In the genomic region with DNA sequence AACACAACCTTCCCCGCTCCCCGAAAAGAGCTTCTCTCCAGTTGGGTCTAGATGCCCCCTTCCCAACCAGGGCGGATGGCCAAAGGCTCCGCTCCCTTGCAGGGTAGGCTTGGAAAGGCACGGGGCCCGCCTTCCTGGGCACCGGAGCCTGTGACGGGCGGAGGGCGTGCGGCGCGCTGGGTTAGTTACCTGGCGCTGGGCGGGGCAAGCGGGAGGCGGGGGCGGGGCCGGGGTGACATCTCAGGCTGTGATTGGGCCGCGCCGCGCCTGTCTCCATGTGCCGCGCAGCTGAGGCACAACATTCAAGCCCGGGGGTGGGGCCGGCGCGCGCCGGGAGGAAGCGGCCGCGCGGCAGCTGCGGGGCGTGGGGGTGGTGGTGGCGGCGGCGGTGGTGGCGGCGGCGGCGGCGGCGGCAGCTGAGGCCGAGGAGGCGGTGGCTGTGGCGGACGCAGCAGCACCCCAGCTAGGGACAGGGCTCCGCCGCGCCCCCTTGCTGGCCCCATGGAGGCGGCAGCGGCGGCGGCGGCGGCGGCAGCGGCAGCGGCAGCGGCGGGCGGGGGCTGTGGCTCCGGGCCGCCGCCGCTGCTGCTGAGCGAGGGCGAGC, we compare ENCODE assay signal across 8 cellular contexts. TPM values are rescaled to one million over a fixed set of nuclear protein-coding genes. Genes with fewer than 3 reads are reported as not detected.
A peak's percentile ranks its signal among the peaks of the same experiment; 100 is the strongest.
DNase-seq lines count a peak whose midpoint lies in the region; ATAC-seq and TF ChIP-seq lines count a peak whose summit lies in the region.

REPS2 (plus strand) TSS at position 298 of the 604 bp plus-strand sequence; CDS start at position 502, 204 bp downstream.

- H3K27ac Mint-ChIP-seq in activated CD4-positive, alpha-beta memory T cell treated with anti-CD3 and anti-CD28 coated beads for 36 hours, result no peak within 1 kb of the TSS

- peak in 1 of 56 donors; percentile 16 for TF ChIP-seq CTCF in dorsolateral prefrontal cortex (IDR thresholded peaks at IDR 0.05 in 54 of 56, conservative IDR thresholded peaks at IDR 0.05 in 2 of 56; ENCODE audit: low read depth in 1 of 56, partially characterized antibody in 56 of 56)
- TF ChIP-seq CTCF in lower leg skin (IDR thresholded peaks at IDR 0.05), result no peak

- WGBS in lower leg skin, 2 donors, result 31% methylated on average over 27 of the region's 71 CpGs; no CpG with 5 or more reads in 1 of the 2 donors

- H3K4me3 ChIP-seq in dorsolateral prefrontal cortex (peak within 1 kb of the TSS; percentile 34 to 78 (median 65)), lower leg skin (ENCODE audit: low read depth, poor library complexity, severe bottlenecking) (no peak within 1 kb of the TSS)

- ATAC-seq in HG03378 (IDR thresholded peaks at IDR 0.05; ENCODE audit: unreplicated experiment), result peak; percentile 74

- DNase-seq in AML-193 (lab: John Stamatoyannopoulos, UW) (peak; percentile 27 to 38), GM19240 (ENCODE audit: insufficient read length, low spot score) (peak; percentile 64), NCI-H69 (lab: John Stamatoyannopoulos, UW) (peak; percentile 95), dorsolateral prefrontal cortex (peak; percentile 73 to 90 (median 84)), lower leg skin (ENCODE audit: low spot score in 2 of 2) (peak; percentile 72 to 94)
- DNase-seq in activated CD4-positive, alpha-beta memory T cell treated with anti-CD3 and anti-CD28 coated beads for 36 hours, result peak; percentile 85
- peak; percentile 74 for DNase-seq in stimulated activated CD4-positive, alpha-beta T cell treated with anti-CD3 and anti-CD28 coated beads, Interleukin-4, amount 100 ng/mL, for 24 hours

- intact Hi-C loops in activated CD4-positive, alpha-beta memory T cell treated with anti-CD3 and anti-CD28 coated beads for 36 hours (cut with micrococcal nuclease), result loop anchor here (2.0 to 5.0 kb wide), 3 partner anchors 64 to 791 kb away; partner anchors contain the start of gene SCML1
- intact Hi-C loops in dorsolateral prefrontal cortex (cut with DNase I) (loop anchor here in 1 of 2 donors (5.0 kb wide), 2 partner anchors 76 to 96 kb away; no protein-coding TSS in a partner anchor), lower leg skin (cut with DNase I; ENCODE audit: low total_unique reads) (no loop called here)

- no peaks in the 10 kb centered on the region for H3K9me3 Mint-ChIP-seq in activated CD4-positive, alpha-beta memory T cell treated with anti-CD3 and anti-CD28 coated beads for 36 hours

- no peak for TF ChIP-seq POLR2A in lower leg skin (IDR thresholded peaks at IDR 0.05)

- H3K27me3 Mint-ChIP-seq in activated CD4-positive, alpha-beta memory T cell treated with anti-CD3 and anti-CD28 coated beads for 36 hours, result no peaks in the 10 kb centered on the region

- no peaks in the 10 kb centered on the region for H3K36me3 Mint-ChIP-seq in activated CD4-positive, alpha-beta memory T cell treated with anti-CD3 and anti-CD28 coated beads for 36 hours

- peak within 1 kb of the TSS; percentile 69 for H3K4me3 Mint-ChIP-seq in activated CD4-positive, alpha-beta memory T cell treated with anti-CD3 and anti-CD28 coated beads for 36 hours

- H3K4me1 Mint-ChIP-seq in activated CD4-positive, alpha-beta memory T cell treated with anti-CD3 and anti-CD28 coated beads for 36 hours (ENCODE audit: low read depth), result no peaks in the 10 kb centered on the region

- CTCF ChIA-PET in activated CD4-positive, alpha-beta memory T cell treated with anti-CD3 and anti-CD28 coated beads for 36 hours (lab: Charles Lee), result interaction anchor here (0.6 to 1.1 kb wide), 2 partner anchors 63 kb away, joined by 3 to 4 read pairs; no protein-coding TSS in a partner anchor

- peak within 1 kb of the TSS in 54 of 59 donors; percentile 3 to 84 (median 70) for H3K27ac ChIP-seq in dorsolateral prefrontal cortex

- H3K27me3 ChIP-seq in dorsolateral prefrontal cortex, result peaks cover 0 to 41% (median 5%) of the 10 kb centered on the region in 45 donors

- POLR2A ChIA-PET in activated CD4-positive, alpha-beta memory T cell treated with anti-CD3 and anti-CD28 coated beads for 36 hours (lab: Charles Lee), result no interaction called here

RNA-seq across cellular contexts. Expression of gene REPS2, which starts in this region (rescaled TPM):
- not detected for total RNA-seq in activated CD4-positive, alpha-beta memory T cell treated with anti-CD3 and anti-CD28 coated beads for 36 hours
- total RNA-seq in dorsolateral prefrontal cortex, result 100 to 1,000 TPM in 13 of 120 experiments, 10 to 100 TPM in 107; 52.3 to 116 (median 83.4) TPM
- 10 to 100 TPM in 1 of 4 donors, 1 to 10 TPM in 3; 2.9 to 10.8 (median 6.7) TPM for total RNA-seq in lower leg skin

Comparison
In these comparisons a context has a peak if more than half of its experiments do, and no peak if none do; other contexts are left out.
1. RNA of gene REPS2 (total RNA-seq): 52.3 to 116 TPM in dorsolateral prefrontal cortex; 2.9 to 10.8 TPM in lower leg skin and not detected in activated CD4-positive, alpha-beta memory T cell treated with anti-CD3 and anti-CD28 coated beads for 36 hours; every median in the first group is over 4 times any median in the second.
2. Peak in DNase-seq in activated CD4-positive, alpha-beta memory T cell treated with anti-CD3 and anti-CD28 coated beads for 36 hours; RNA of the gene not detected or under 1 TPM.
3. DNase-seq: peak in every context shown above with its lines; median percentile 95 in NCI-H69; 85 in activated CD4-positive, alpha-beta memory T cell treated with anti-CD3 and anti-CD28 coated beads for 36 hours; 84 in dorsolateral prefrontal cortex; 83 in lower leg skin; 74 in stimulated activated CD4-positive, alpha-beta T cell treated with anti-CD3 and anti-CD28 coated beads, Interleukin-4, amount 100 ng/mL, for 24 hours; 64 in GM19240; 32 in AML-193.